In the genomic region with DNA sequence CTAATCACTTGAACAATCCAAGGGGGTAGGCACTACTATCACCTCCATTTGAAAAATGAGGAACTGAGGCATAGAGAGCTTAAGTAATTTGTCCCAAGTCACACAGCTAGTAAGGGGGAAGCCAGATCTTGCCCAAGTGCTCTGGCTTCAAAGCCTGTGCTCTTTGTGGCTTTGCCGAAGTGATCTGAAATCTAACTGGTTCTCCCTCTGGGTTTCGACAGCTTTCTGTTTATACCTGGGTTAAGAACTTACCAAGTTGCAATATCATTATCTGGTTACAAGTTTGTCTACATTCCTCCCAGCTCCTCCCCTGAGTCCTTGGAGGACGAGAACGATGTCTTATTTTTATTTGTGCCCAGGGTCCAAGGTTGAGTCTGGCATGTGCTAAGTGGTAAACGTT, we compare ENCODE assay signal across 24 cellular contexts.
"Had no signal": no experiment of that assay in that cellular context is flagged by ENCODE, and none has a peak within 500 bp of the region (broad histone marks: within the 10 kb centered on the region; RNA-seq: fewer than 3 reads in every experiment).

No MANE protein-coding gene starts in this region.

- H3K27ac Mint-ChIP-seq: IgD-negative memory B cell, T-helper 17 cell had no signal

- H3K4me3 Mint-ChIP-seq: IgD-negative memory B cell, T-helper 17 cell had no signal

- ATAC-seq: K562, Right ventricle myocardium inferior, SK-N-SH treated with all-trans-retinoic acid at 6 μM for 48 hours, T-helper 17 cell had no signal

- H3K27me3 Mint-ChIP-seq: IgD-negative memory B cell, T-helper 17 cell had no signal

- DNase-seq: Kasumi-1, MM.1S, NCI-H1048, NCI-H1105, NCI-H1417, NCI-H1436 treated with DMSO at 0.1 percent for 48 hours, NCI-H1694, NCI-H1930, NCI-H2081, NCI-H2107, NCI-H2227 treated with DMSO at 0.1 percent for 48 hours, NCI-H526 treated with DMSO at 0.1 percent for 48 hours, NCI-H748 treated with DMSO at 0.1 percent for 48 hours, OCI-M1, PC-9, Peyer's patch, SHP77 treated with DMSO at 0.1 percent for 48 hours, SJCRH30, T-helper 1 cell, T-helper 17 cell had no signal

- H3K4me1 Mint-ChIP-seq: IgD-negative memory B cell had no signal
